In genomic region chr4:103008875-103009729, GRCh38 we compare ENCODE assay signal across 8 cellular contexts. TPM values are rescaled to one million over a fixed set of nuclear protein-coding genes. Genes with fewer than 3 reads are reported as not detected.
DNase-seq lines count a peak whose midpoint lies in the region; ATAC-seq and TF ChIP-seq lines count a peak whose summit lies in the region.

No MANE protein-coding gene starts in this region.

- no peak for TF ChIP-seq POLR2A in vagina (IDR thresholded peaks at IDR 0.05)

- TF ChIP-seq CTCF in lower lobe of right lung (IDR thresholded peaks at IDR 0.05) (peak; percentile 76), vagina (IDR thresholded peaks at IDR 0.05) (peak; percentile 33 to 63 (median 42))

- H3K27ac ChIP-seq in lower lobe of right lung, result no peak overlapping the region
- no peak overlapping the region for H3K27ac ChIP-seq in vagina

- ATAC-seq in activated CD4-positive, CD25-positive, alpha-beta regulatory T cell treated with anti-CD3 and anti-CD28 coated beads, Interleukin-2, amount 50 U/mL, for 24 hours, result peak; percentile 76 to 85
- ATAC-seq in GM21423 (IDR thresholded peaks at IDR 0.05; ENCODE audit: unreplicated experiment) (peak; percentile 76), lower lobe of right lung (peak; percentile 82 to 84)

- H3K36me3 ChIP-seq in lower lobe of right lung (no peaks in the 10 kb centered on the region), vagina (no peaks in the 10 kb centered on the region)

- peaks cover 13% of the 10 kb centered on the region for H3K4me1 ChIP-seq in lower lobe of right lung
- peaks cover 14% of the 10 kb centered on the region for H3K4me1 ChIP-seq in vagina

- DNase-seq in activated CD4-positive, CD25-positive, alpha-beta regulatory T cell treated with anti-CD3 and anti-CD28 coated beads, Interleukin-2, amount 50 U/mL, for 72 hours, result no peak
- peak; percentile 58 for DNase-seq in HT1080 (ENCODE audit: low read depth)
- peak; percentile 10 for DNase-seq in OCI-M2 (lab: John Stamatoyannopoulos, UW; ENCODE audit: unreplicated experiment)
- peak; percentile 65 for DNase-seq in dedifferentiated amniotic fluid mesenchymal stem cell (ENCODE audit: extremely low spot score)
- no peak for DNase-seq in lower lobe of right lung
- no peak for DNase-seq in vagina (ENCODE audit: extremely low spot score in 2 of 2)

- intact Hi-C loops in lower lobe of right lung (cut with DNase I), result loop anchor here (10.0 kb wide), 1 partner anchor 384 kb away; no protein-coding TSS in a partner anchor
- intact Hi-C loops in vagina (cut with DNase I), result loop anchor here (10.0 kb wide), 1 partner anchor 554 kb away; no protein-coding TSS in a partner anchor

- no peaks in the 10 kb centered on the region for H3K27me3 ChIP-seq in lower lobe of right lung (ENCODE audit: low read depth)
- no peaks in the 10 kb centered on the region for H3K27me3 ChIP-seq in vagina

- H3K9me3 ChIP-seq in lower lobe of right lung (no peaks in the 10 kb centered on the region), vagina (no peaks in the 10 kb centered on the region)

- H3K4me3 ChIP-seq in lower lobe of right lung (no peak overlapping the region), vagina (no peak overlapping the region)

RNA-seq across cellular contexts. Expression of gene SLC9B1, which starts 10.4 kb away (rescaled TPM):
- not detected in 2 replicates for total RNA-seq in HT1080 (2014; rRNA removed; shearing (Covaris generic))
- 0.45 and 0.93 TPM in 2 replicates for polyA plus RNA-seq in HT1080 (2015; cell fraction: cytosol; rRNA removed)
- polyA plus RNA-seq in HT1080 (2015; cell fraction: nucleus; rRNA removed), result 0.23 and 0.51 TPM in 2 replicates
- total RNA-seq in lower lobe of right lung, result 0.74 TPM
- not detected for total RNA-seq in vagina

Comparison
In these comparisons a context has a peak if more than half of its experiments do, and no peak if none do; other contexts are left out.
1. DNase-seq: peak in HT1080 (single experiment), OCI-M2 (single experiment) and dedifferentiated amniotic fluid mesenchymal stem cell (single experiment); none in activated CD4-positive, CD25-positive, alpha-beta regulatory T cell treated with anti-CD3 and anti-CD28 coated beads, Interleukin-2, amount 50 U/mL, for 72 hours (single experiment), lower lobe of right lung (single experiment) and vagina (0 of 2).
2. Peak in every context shown above with its lines, with median percentiles within 50 percentile points of each other: ATAC-seq.